ENCODE assay signal across 10 cellular contexts in genomic region chr9:1216532-1216931, GRCh38.
"Had no signal": no experiment of that assay in that cellular context is flagged by ENCODE, and none has a peak within 500 bp of the region (broad histone marks: within the 10 kb centered on the region; RNA-seq: fewer than 3 reads in every experiment).

No MANE protein-coding gene starts in this region.

- H3K4me2 ChIP-seq: neural progenitor cell, smooth muscle cell had no signal

- H3K36me3 ChIP-seq: gastrocnemius medialis, neural progenitor cell had no signal

- H3K9ac ChIP-seq: neural progenitor cell, parathyroid adenoma had no signal

- H3K4me3 ChIP-seq: gastrocnemius medialis, neural progenitor cell, smooth muscle cell had no signal

- H3K27ac ChIP-seq: gastrocnemius medialis, neural progenitor cell, parathyroid adenoma had no signal

- H3K4me1 ChIP-seq: gastrocnemius medialis, neural progenitor cell, parathyroid adenoma had no signal

- H3K79me2 ChIP-seq: parathyroid adenoma had no signal

- H2AFZ ChIP-seq: neural progenitor cell, parathyroid adenoma had no signal

- DNase-seq: activated CD4-positive, alpha-beta T cell treated with anti-CD3 and anti-CD28 coated beads, Interleukin-2, amount 50 U/mL, for 4 hours; activated CD4-positive, CD25-positive, alpha-beta regulatory T cell treated with anti-CD3 and anti-CD28 coated beads, Interleukin-2, amount 50 U/mL, for 72 hours; activated naive CD4-positive, alpha-beta T cell treated with anti-CD3 and anti-CD28 coated beads, Interleukin-2, amount 50 U/mL, for 16 hours; activated T-cell treated with anti-CD3 and anti-CD28 coated beads, Interleukin-2, amount 50 U/mL, for 1 hour; effector memory CD4-positive, alpha-beta T cell; gastrocnemius medialis; left ventricle myocardium superior had no signal

- ATAC-seq: gastrocnemius medialis, left ventricle myocardium superior had no signal

- H3K27me3 ChIP-seq: gastrocnemius medialis, neural progenitor cell had no signal

- H3K9me3 ChIP-seq: gastrocnemius medialis had no signal
